Comparison of ENCODE assay signal across 19 cellular contexts in genomic region chr5:34849253-34849652, GRCh38. TPM values are rescaled to one million over a fixed set of nuclear protein-coding genes. Genes with fewer than 3 reads are reported as not detected.
DNase-seq lines count a peak whose midpoint lies in the region; ATAC-seq and TF ChIP-seq lines count a peak whose summit lies in the region.
"Had no signal": no experiment of that assay in that cellular context is flagged by ENCODE, and none has a peak within 500 bp of the region (broad histone marks: within the 10 kb centered on the region; RNA-seq: fewer than 3 reads in every experiment).

No MANE protein-coding gene starts in this region.

- TF ChIP-seq POLR2A in transverse colon (IDR thresholded peaks at IDR 0.05) (no peak), prostate gland (IDR thresholded peaks at IDR 0.05) (no peak)

- 87% methylated on average over 3 of the region's 3 CpGs for WGBS in transverse colon (ENCODE audit: low coverage in 1 of 2), 2 donors
- WGBS in prostate gland: 92% methylated on average over 3 of the region's 3 CpGs

- DNase-seq in EH (ENCODE audit: low read depth) (peak; percentile 39), HT1080 (ENCODE audit: low read depth) (peak; percentile 49), amniotic epithelial cell (ENCODE audit: low read depth) (peak; percentile 40), transverse colon (no peak), HFFc6 (no peak), prostate gland (ENCODE audit: low spot score) (no peak)
- DNase-seq: C1 segment of cervical spinal cord; CD4-positive, CD25-positive, alpha-beta regulatory T cell; CD8-positive, alpha-beta memory T cell; COR-L47; DMS 273 treated with DMSO at 0.1 percent for 48 hours; DMS53; DND-41; GF-D8; GOT3; H7 had no signal

- H3K36me3 ChIP-seq in transverse colon (no peaks in the 10 kb centered on the region), prostate gland (no peaks in the 10 kb centered on the region)

- H3K27ac ChIP-seq in transverse colon (no peak overlapping the region), prostate gland (no peak overlapping the region)

- in situ Hi-C loops in transverse colon (cut with MboI; ENCODE audit: low pct_ligation_motif_present in 1 of 4, low pct_unique_long_range_greater_than_20kb in 1 of 4, low sequenced_read_pairs in 3 of 4): no loop called here

- no peak overlapping the region for H3K4me3 Mint-ChIP-seq in HFFc6
- H3K4me3 Mint-ChIP-seq: B cell; CD4-positive, CD25-positive, alpha-beta regulatory T cell; CD8-positive, alpha-beta memory T cell had no signal

- no peak overlapping the region; the same call in 1 of the 2 replicates for H3K27ac Mint-ChIP-seq in HFFc6
- H3K27ac Mint-ChIP-seq: B cell had no signal

- H3K27me3 Mint-ChIP-seq in HFFc6 (ENCODE audit: insufficient read depth): peaks cover 3% of the 10 kb centered on the region

- no peaks in the 10 kb centered on the region for H3K36me3 Mint-ChIP-seq in HFFc6 (ENCODE audit: low read depth)
- H3K36me3 Mint-ChIP-seq: CD4-positive, CD25-positive, alpha-beta regulatory T cell; CD8-positive, alpha-beta memory T cell had no signal

- no peak for TF ChIP-seq EP300 in transverse colon (IDR thresholded peaks at IDR 0.05; ENCODE audit: low read depth)

- H3K9me3 Mint-ChIP-seq in HFFc6: no peaks in the 10 kb centered on the region; the same call in 1 of the 2 replicates
- H3K9me3 Mint-ChIP-seq: CD8-positive, alpha-beta memory T cell had no signal

- H3K27me3 ChIP-seq in transverse colon (no peaks in the 10 kb centered on the region), prostate gland (replicated peaks; ENCODE audit: insufficient read depth) (no peaks in the 10 kb centered on the region)

- TF ChIP-seq CTCF in transverse colon (IDR thresholded peaks at IDR 0.05) (no peak), HFFc6 (IDR thresholded peaks at IDR 0.05) (no peak), prostate gland (IDR thresholded peaks at IDR 0.05) (no peak)

- H3K9me3 ChIP-seq in transverse colon: no peaks in the 10 kb centered on the region
- no peaks in the 10 kb centered on the region for H3K9me3 ChIP-seq in prostate gland

- peaks cover 25% of the 10 kb centered on the region for H3K4me1 Mint-ChIP-seq in HFFc6 (ENCODE audit: low read depth)
- H3K4me1 Mint-ChIP-seq: CD4-positive, CD25-positive, alpha-beta regulatory T cell; CD8-positive, alpha-beta memory T cell had no signal

- no peak overlapping the region for H3K4me3 ChIP-seq in transverse colon
- H3K4me3 ChIP-seq in prostate gland: no peak overlapping the region

- ATAC-seq in GM21576 (IDR thresholded peaks at IDR 0.05; ENCODE audit: unreplicated experiment): no peak
- ATAC-seq: HCT116 had no signal

- intact Hi-C loops in transverse colon (cut with DNase I; ENCODE audit: low total_unique reads) (no loop called here), prostate gland (cut with DNase I) (no loop called here)

- H3K4me1 ChIP-seq in transverse colon (no peaks in the 10 kb centered on the region), prostate gland (replicated peaks) (no peaks in the 10 kb centered on the region)

RNA-seq across cellular contexts. Expression of gene TTC23L, which starts 10.3 kb away (rescaled TPM):
- not detected in 2 replicates for total RNA-seq in HT1080 (2014; rRNA removed; shearing (Covaris generic))
- polyA plus RNA-seq in HT1080 (2015; cell fraction: cytosol; rRNA removed): not detected in 2 replicates
- 0.12 TPM in 1 of 2 replicates, not detected in the other for polyA plus RNA-seq in HT1080 (2015; cell fraction: nucleus; rRNA removed)
- total RNA-seq in transverse colon (under 1 TPM in 2 of 4 donors, not detected in 2; 0.27 to 0.32 TPM), prostate gland (1 to 10 TPM; 2.4 to 2.7 TPM)
- total RNA-seq in HFFc6 (2021; fragmentation: NEBNext Ultra II Directional; extraction: Animal tissue kit (Norgen Biotek cat#: 25700)): not detected
- total RNA-seq: CD4-positive, CD25-positive, alpha-beta regulatory T cell had no signal
- polyA plus RNA-seq: CD4-positive, CD25-positive, alpha-beta regulatory T cell; CD8-positive, alpha-beta memory T cell had no signal

Comparison
In these comparisons a context has a peak if more than half of its experiments do, and no peak if none do; other contexts are left out.
1. DNase-seq: peak in EH (single experiment), HT1080 (single experiment) and amniotic epithelial cell (single experiment); none in transverse colon (single experiment), HFFc6 (single experiment) and prostate gland (single experiment).